In the genomic region with DNA sequence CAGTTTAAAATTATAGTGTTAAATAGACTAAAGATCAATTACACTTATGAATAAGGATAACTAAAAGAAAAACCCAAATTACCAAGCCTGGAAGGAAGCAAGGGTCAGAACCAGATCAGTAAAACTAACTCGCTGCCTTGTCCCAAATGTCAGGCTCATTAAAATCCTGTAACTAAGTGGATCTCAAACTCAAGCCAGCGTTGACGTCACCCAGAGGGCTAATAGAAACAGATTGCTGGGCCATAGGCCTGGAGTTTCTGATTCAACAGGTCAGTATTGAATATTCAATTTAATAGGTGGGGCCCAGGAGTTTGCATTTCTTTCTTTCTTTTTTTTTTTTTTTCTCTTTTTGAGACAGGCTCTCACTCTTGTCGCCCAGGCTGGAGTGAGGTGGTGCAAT, we compare ENCODE assay signal across 30 cellular contexts.
"Had no signal": no experiment of that assay in that cellular context is flagged by ENCODE, and none has a peak within 500 bp of the region (broad histone marks: within the 10 kb centered on the region; RNA-seq: fewer than 3 reads in every experiment).

No MANE protein-coding gene starts in this region.

- H3K4me3 Mint-ChIP-seq: activated CD4-positive, alpha-beta memory T cell treated with anti-CD3 and anti-CD28 coated beads for 36 hours; activated CD4-positive, alpha-beta T cell treated with anti-CD3 and anti-CD28 coated beads for 36 hours; activated CD4-positive, alpha-beta T cell treated with anti-CD3 and anti-CD28 coated beads, Interleukin-2, amount 10 ng/mL, durations not matched to agents 24 days and 14 days; activated CD8-positive, alpha-beta memory T cell treated with anti-CD3 and anti-CD28 coated beads, Interleukin-2, amount 10 ng/mL, durations not matched to agents 7 days and 5 days; activated CD8-positive, alpha-beta T cell treated with anti-CD3 and anti-CD28 coated beads, Interleukin-2, amount 10 ng/mL, durations not matched to agents 7 days and 5 days; activated naive CD4-positive, alpha-beta T cell treated with anti-CD3 and anti-CD28 coated beads for 36 hours; activated naive CD4-positive, alpha-beta T cell treated with anti-CD3 and anti-CD28 coated beads, Interleukin-2, amount 50 U/mL, for 24 hours; activated naive CD8-positive, alpha-beta T cell treated with anti-CD3 and anti-CD28 coated beads for 36 hours; activated naive CD8-positive, alpha-beta T cell treated with anti-CD3 and anti-CD28 coated beads, Interleukin-2, amount 50 U/mL, for 24 hours; activated T-helper 1 cell treated with anti-CD3 and anti-CD28 coated beads, Interleukin-12 subunit alpha, Interleukin-12 subunit beta, Interleukin-2, Interleukin-4 antibody, amounts not matched to agents 30 ng/mL and 10 ng/mL and 1 ng/mL, durations not matched to agents 14 hours and 24 hours and 36 hours had no signal

- DNase-seq: activated CD4-positive, alpha-beta memory T cell treated with anti-CD3 and anti-CD28 coated beads for 36 hours; activated CD4-positive, alpha-beta T cell treated with anti-CD3 and anti-CD28 coated beads for 36 hours; activated CD4-positive, alpha-beta T cell treated with anti-CD3 and anti-CD28 coated beads, Interleukin-2, amount 10 ng/mL, durations not matched to agents 24 days and 14 days; activated CD4-positive, CD25-positive, alpha-beta regulatory T cell; activated CD4-positive, CD25-positive, alpha-beta regulatory T cell treated with anti-CD3 and anti-CD28 coated beads, Interleukin-2, amount 50 U/mL, for 72 hours; activated CD8-positive, alpha-beta memory T cell treated with anti-CD3 and anti-CD28 coated beads, Interleukin-2, amount 10 ng/mL, durations not matched to agents 7 days and 5 days; activated CD8-positive, alpha-beta memory T cell treated with anti-CD3 and anti-CD28 coated beads, Interleukin-2, amount 50 U/mL, for 4 hours; activated CD8-positive, alpha-beta T cell treated with anti-CD3 and anti-CD28 coated beads, Interleukin-2, amount 10 ng/mL, durations not matched to agents 7 days and 5 days; activated effector memory CD4-positive, alpha-beta T cell treated with anti-CD3 and anti-CD28 coated beads, Interleukin-2, amount 50 U/mL, for 16 hours; activated naive CD4-positive, alpha-beta T cell treated with anti-CD3 and anti-CD28 coated beads for 36 hours; activated naive CD8-positive, alpha-beta T cell treated with anti-CD3 and anti-CD28 coated beads for 36 hours; activated naive CD8-positive, alpha-beta T cell treated with anti-CD3 and anti-CD28 coated beads, Interleukin-2, amount 50 U/mL, for 24 hours; activated T-cell treated with anti-CD3 and anti-CD28 coated beads, Interleukin-2, amount 50 U/mL, for 1 hour; activated T-cell treated with anti-CD3 and anti-CD28 coated beads, Interleukin-2, amount 50 U/mL, for 48 hours; adrenal gland; amygdala; aorta; body of pancreas; cerebellar nuclear complex; dermis blood vessel endothelial cell; effector CD8-positive, alpha-beta T cell; esophagus squamous epithelium; foreskin melanocyte; T-helper 2 cell had no signal

- H3K36me3 Mint-ChIP-seq: activated CD4-positive, alpha-beta memory T cell treated with anti-CD3 and anti-CD28 coated beads for 36 hours; activated CD8-positive, alpha-beta memory T cell treated with anti-CD3 and anti-CD28 coated beads, Interleukin-2, amount 10 ng/mL, durations not matched to agents 7 days and 5 days; activated naive CD4-positive, alpha-beta T cell treated with anti-CD3 and anti-CD28 coated beads, Interleukin-2, amount 50 U/mL, for 24 hours; activated naive CD8-positive, alpha-beta T cell treated with anti-CD3 and anti-CD28 coated beads for 36 hours had no signal

- H3K36me3 ChIP-seq: adrenal gland, esophagus squamous epithelium, gastroesophageal sphincter had no signal

- H3K27me3 ChIP-seq: adrenal gland, body of pancreas, esophagus squamous epithelium, gastroesophageal sphincter had no signal

- H3K27ac Mint-ChIP-seq: activated CD4-positive, alpha-beta memory T cell treated with anti-CD3 and anti-CD28 coated beads for 36 hours; activated CD4-positive, alpha-beta T cell treated with anti-CD3 and anti-CD28 coated beads for 36 hours; activated CD4-positive, alpha-beta T cell treated with anti-CD3 and anti-CD28 coated beads, Interleukin-2, amount 10 ng/mL, durations not matched to agents 24 days and 14 days; activated CD8-positive, alpha-beta memory T cell treated with anti-CD3 and anti-CD28 coated beads, Interleukin-2, amount 10 ng/mL, durations not matched to agents 7 days and 5 days; activated CD8-positive, alpha-beta T cell treated with anti-CD3 and anti-CD28 coated beads, Interleukin-2, amount 10 ng/mL, durations not matched to agents 7 days and 5 days; activated naive CD4-positive, alpha-beta T cell treated with anti-CD3 and anti-CD28 coated beads for 36 hours; activated naive CD4-positive, alpha-beta T cell treated with anti-CD3 and anti-CD28 coated beads, Interleukin-2, amount 50 U/mL, for 24 hours; activated naive CD8-positive, alpha-beta T cell treated with anti-CD3 and anti-CD28 coated beads for 36 hours; activated naive CD8-positive, alpha-beta T cell treated with anti-CD3 and anti-CD28 coated beads, Interleukin-2, amount 50 U/mL, for 24 hours; activated T-helper 1 cell treated with anti-CD3 and anti-CD28 coated beads, Interleukin-12 subunit alpha, Interleukin-12 subunit beta, Interleukin-2, Interleukin-4 antibody, amounts not matched to agents 30 ng/mL and 10 ng/mL and 1 ng/mL, durations not matched to agents 14 hours and 24 hours and 36 hours; activated T-helper 2 cell treated with anti-CD3 and anti-CD28 coated beads, Interferon-gamma antibody, Interleukin-2, Interleukin-4, amounts not matched to agents 10 μg/mL and 5 μg/mL and 100 μg/mL, durations not matched to agents 14 hours and 24 hours and 36 hours had no signal

- H3K4me1 Mint-ChIP-seq: activated CD4-positive, alpha-beta T cell treated with anti-CD3 and anti-CD28 coated beads for 36 hours; activated CD4-positive, alpha-beta T cell treated with anti-CD3 and anti-CD28 coated beads, Interleukin-2, amount 10 ng/mL, durations not matched to agents 24 days and 14 days; activated CD8-positive, alpha-beta memory T cell treated with anti-CD3 and anti-CD28 coated beads, Interleukin-2, amount 10 ng/mL, durations not matched to agents 7 days and 5 days; activated naive CD4-positive, alpha-beta T cell treated with anti-CD3 and anti-CD28 coated beads, Interleukin-2, amount 50 U/mL, for 24 hours; activated naive CD8-positive, alpha-beta T cell treated with anti-CD3 and anti-CD28 coated beads for 36 hours; activated naive CD8-positive, alpha-beta T cell treated with anti-CD3 and anti-CD28 coated beads, Interleukin-2, amount 50 U/mL, for 24 hours had no signal

- H3K4me3 ChIP-seq: adrenal gland, body of pancreas, coronary artery, esophagus squamous epithelium, gastroesophageal sphincter had no signal

- H3K27me3 Mint-ChIP-seq: activated CD4-positive, alpha-beta memory T cell treated with anti-CD3 and anti-CD28 coated beads for 36 hours; activated CD4-positive, alpha-beta T cell treated with anti-CD3 and anti-CD28 coated beads for 36 hours; activated CD4-positive, alpha-beta T cell treated with anti-CD3 and anti-CD28 coated beads, Interleukin-2, amount 10 ng/mL, durations not matched to agents 24 days and 14 days; activated CD8-positive, alpha-beta memory T cell treated with anti-CD3 and anti-CD28 coated beads, Interleukin-2, amount 10 ng/mL, durations not matched to agents 7 days and 5 days; activated naive CD4-positive, alpha-beta T cell treated with anti-CD3 and anti-CD28 coated beads, Interleukin-2, amount 50 U/mL, for 24 hours; activated naive CD8-positive, alpha-beta T cell treated with anti-CD3 and anti-CD28 coated beads for 36 hours; activated naive CD8-positive, alpha-beta T cell treated with anti-CD3 and anti-CD28 coated beads, Interleukin-2, amount 50 U/mL, for 24 hours had no signal

- ATAC-seq: activated CD4-positive, alpha-beta T cell treated with anti-CD3 and anti-CD28 coated beads for 36 hours; activated CD8-positive, alpha-beta memory T cell treated with anti-CD3 and anti-CD28 coated beads, Interleukin-2, amount 10 ng/mL, durations not matched to agents 7 days and 5 days; activated CD8-positive, alpha-beta T cell treated with anti-CD3 and anti-CD28 coated beads, Interleukin-2, amount 10 ng/mL, durations not matched to agents 7 days and 5 days; activated naive CD8-positive, alpha-beta T cell treated with anti-CD3 and anti-CD28 coated beads, Interleukin-2, amount 50 U/mL, for 24 hours; body of pancreas; gastroesophageal sphincter had no signal

- H3K4me1 ChIP-seq: adrenal gland, body of pancreas, esophagus squamous epithelium, gastroesophageal sphincter had no signal

- H3K9me3 ChIP-seq: adrenal gland, body of pancreas, esophagus squamous epithelium had no signal

- H3K9me3 Mint-ChIP-seq: activated naive CD4-positive, alpha-beta T cell treated with anti-CD3 and anti-CD28 coated beads, Interleukin-2, amount 50 U/mL, for 24 hours; activated naive CD8-positive, alpha-beta T cell treated with anti-CD3 and anti-CD28 coated beads, Interleukin-2, amount 50 U/mL, for 24 hours had no signal

- H3K27ac ChIP-seq: adrenal gland, body of pancreas, coronary artery, epithelial cell of prostate, esophagus squamous epithelium, gastroesophageal sphincter had no signal
